13 cellular contexts compared by ENCODE assay signal in the genomic region with DNA sequence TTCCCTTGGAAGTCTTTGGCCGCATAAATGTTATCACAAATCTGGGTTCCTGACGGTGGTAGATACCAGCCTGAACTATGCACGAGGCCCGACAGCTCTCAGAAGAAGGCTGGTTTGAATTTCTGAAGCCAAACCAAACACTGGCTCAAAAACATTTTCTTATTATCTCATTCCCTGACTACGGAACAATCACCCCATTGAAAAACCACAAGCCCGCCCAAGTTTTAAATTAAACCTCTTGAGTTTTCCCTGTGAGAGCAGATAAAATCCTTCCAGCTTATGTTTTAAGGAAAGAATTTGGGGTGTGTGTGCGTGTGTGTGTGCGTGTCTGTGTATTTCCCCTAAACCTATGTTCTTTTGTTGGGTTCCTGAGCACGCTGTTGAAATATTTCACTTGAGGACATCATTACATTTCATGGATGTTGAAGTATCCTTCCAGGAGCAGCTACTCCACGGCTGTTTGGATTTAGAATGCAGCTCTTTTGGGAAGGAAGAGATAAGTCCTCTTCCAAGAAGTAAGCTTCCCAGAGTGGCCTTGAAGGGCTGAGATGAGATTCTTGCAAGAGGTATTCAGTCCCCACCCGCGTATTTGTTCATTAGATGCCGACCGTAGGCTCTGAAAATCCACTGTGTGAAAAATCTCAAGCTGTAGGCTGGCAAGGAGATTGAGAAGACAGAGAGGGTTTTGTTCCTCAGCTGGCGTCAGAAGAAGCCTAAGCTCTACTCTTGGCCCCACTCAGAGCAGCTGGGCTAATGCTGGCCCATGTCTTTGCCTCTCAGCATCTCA.
DNase-seq lines count a peak whose midpoint lies in the region; ATAC-seq and TF ChIP-seq lines count a peak whose summit lies in the region.
"Had no signal": no experiment of that assay in that cellular context is flagged by ENCODE, and none has a peak within 500 bp of the region (broad histone marks: within the 10 kb centered on the region; RNA-seq: fewer than 3 reads in every experiment).

No MANE protein-coding gene starts in this region.

- H3K36me3 ChIP-seq in ascending aorta = no peaks in the 10 kb centered on the region

- DNase-seq in COLO829 (ENCODE audit: low spot score) = peak; percentile 79
- DNase-seq in ascending aorta (ENCODE audit: low spot score in 2 of 2) = no peak
- peak; percentile 52 for DNase-seq in left cardiac atrium
- peak; percentile 89 for DNase-seq in pons (ENCODE audit: low spot score)
- no peak for DNase-seq in NCI-H1092 (lab: John Stamatoyannopoulos, UW)
- no peak for DNase-seq in stimulated activated naive CD8-positive, alpha-beta T cell treated with anti-CD3 and anti-CD28 coated beads, Interleukin-15, Interleukin-2, amounts not matched to agents 100 U/mL and 50 U/mL, for 24 hours
- DNase-seq in cerebellar cortex (ENCODE audit: low spot score) = no peak
- DNase-seq: AML-193; naive thymus-derived CD8-positive, alpha-beta T cell; NCI-H1417 treated with DMSO at 0.1 percent for 48 hours; stimulated activated CD4-positive, alpha-beta T cell treated with anti-CD3 and anti-CD28 coated beads, Interleukin-4, amount 100 ng/mL, for 1 hour; T-helper 9 cell had no signal

- intact Hi-C loops in ascending aorta (cut with DNase I) (loop anchor here (5.0 kb wide), 2 partner anchors 49 to 71 kb away; no protein-coding TSS in a partner anchor), left cardiac atrium (cut with DNase I) (no loop called here)

- TF ChIP-seq CTCF in ascending aorta (IDR thresholded peaks at IDR 0.05) = no peak

- H3K27ac ChIP-seq in ascending aorta = peak overlapping the region; percentile 85 to 88

- H3K9me3 ChIP-seq in ascending aorta = no peaks in the 10 kb centered on the region

- peaks cover 13 to 46% of the 10 kb centered on the region in 2 donors for H3K4me1 ChIP-seq in ascending aorta

- no peak overlapping the region for H3K4me3 ChIP-seq in ascending aorta

- peak; percentile 47 to 53 for ATAC-seq in left cardiac atrium
- ATAC-seq in stimulated activated naive CD8-positive, alpha-beta T cell treated with anti-CD3 and anti-CD28 coated beads, Interleukin-15, Interleukin-2, amounts not matched to agents 100 U/mL and 50 U/mL, for 24 hours = no peak
- no peak for ATAC-seq in HG03439 (IDR thresholded peaks at IDR 0.05; ENCODE audit: unreplicated experiment)
- ATAC-seq: naive thymus-derived CD8-positive, alpha-beta T cell had no signal

- H3K27me3 ChIP-seq in ascending aorta = no peaks in the 10 kb centered on the region

Comparison
In these comparisons a context has a peak if more than half of its experiments do, and no peak if none do; other contexts are left out.
1. DNase-seq: peak in COLO829 (single experiment), left cardiac atrium (single experiment) and pons (single experiment); none in ascending aorta (0 of 2), NCI-H1092 (single experiment), stimulated activated naive CD8-positive, alpha-beta T cell treated with anti-CD3 and anti-CD28 coated beads, Interleukin-15, Interleukin-2, amounts not matched to agents 100 U/mL and 50 U/mL, for 24 hours (single experiment) and cerebellar cortex (single experiment).
2. ATAC-seq: peak in left cardiac atrium (2 of 2); none in stimulated activated naive CD8-positive, alpha-beta T cell treated with anti-CD3 and anti-CD28 coated beads, Interleukin-15, Interleukin-2, amounts not matched to agents 100 U/mL and 50 U/mL, for 24 hours (single experiment) and HG03439 (single experiment).